ENCODE assay signal across 1 cellular context in genomic region chr4:141307241-141307689, GRCh38.
TF ChIP-seq lines count a peak whose summit lies in the region.

No MANE protein-coding gene starts in this region.

TF ChIP-seq in GM23338, 12 proteins besides CTCF, POLR2A, EP300 and RAD21:
- TF ChIP-seq ZNF462 (CRISPR knock-in tag; IDR thresholded peaks at IDR 0.05): no peak
- no peak for TF ChIP-seq ZNF114 (CRISPR knock-in tag; IDR thresholded peaks at IDR 0.05)
- TF ChIP-seq EZH2 (IDR thresholded peaks at IDR 0.05; ENCODE audit: low read depth, unreplicated experiment): no peak
- no peak for TF ChIP-seq EZH2phosphoT487 (IDR thresholded peaks at IDR 0.05; ENCODE audit: unreplicated experiment)
- no peak for TF ChIP-seq ETS1 (IDR thresholded peaks at IDR 0.05)
- TF ChIP-seq STAT1 (IDR thresholded peaks at IDR 0.05; ENCODE audit: unreplicated experiment): no peak
- no peak for TF ChIP-seq ZNF331 (CRISPR knock-in tag; IDR thresholded peaks at IDR 0.05; ENCODE audit: low read depth)
- no peak for TF ChIP-seq NANOG (IDR thresholded peaks at IDR 0.05; ENCODE audit: borderline replicate concordance)
- TF ChIP-seq JUNB (IDR thresholded peaks at IDR 0.05; ENCODE audit: unreplicated experiment): no peak
- no peak for TF ChIP-seq POLR2AphosphoS5 (IDR thresholded peaks at IDR 0.05; ENCODE audit: low read depth)
- no peak for TF ChIP-seq CREB1 (CRISPR knock-in tag; IDR thresholded peaks at IDR 0.05; ENCODE audit: low read depth)
- no peak for TF ChIP-seq REST (IDR thresholded peaks at IDR 0.05; ENCODE audit: unreplicated experiment)
